15 cellular contexts compared by ENCODE assay signal in the genomic region with DNA sequence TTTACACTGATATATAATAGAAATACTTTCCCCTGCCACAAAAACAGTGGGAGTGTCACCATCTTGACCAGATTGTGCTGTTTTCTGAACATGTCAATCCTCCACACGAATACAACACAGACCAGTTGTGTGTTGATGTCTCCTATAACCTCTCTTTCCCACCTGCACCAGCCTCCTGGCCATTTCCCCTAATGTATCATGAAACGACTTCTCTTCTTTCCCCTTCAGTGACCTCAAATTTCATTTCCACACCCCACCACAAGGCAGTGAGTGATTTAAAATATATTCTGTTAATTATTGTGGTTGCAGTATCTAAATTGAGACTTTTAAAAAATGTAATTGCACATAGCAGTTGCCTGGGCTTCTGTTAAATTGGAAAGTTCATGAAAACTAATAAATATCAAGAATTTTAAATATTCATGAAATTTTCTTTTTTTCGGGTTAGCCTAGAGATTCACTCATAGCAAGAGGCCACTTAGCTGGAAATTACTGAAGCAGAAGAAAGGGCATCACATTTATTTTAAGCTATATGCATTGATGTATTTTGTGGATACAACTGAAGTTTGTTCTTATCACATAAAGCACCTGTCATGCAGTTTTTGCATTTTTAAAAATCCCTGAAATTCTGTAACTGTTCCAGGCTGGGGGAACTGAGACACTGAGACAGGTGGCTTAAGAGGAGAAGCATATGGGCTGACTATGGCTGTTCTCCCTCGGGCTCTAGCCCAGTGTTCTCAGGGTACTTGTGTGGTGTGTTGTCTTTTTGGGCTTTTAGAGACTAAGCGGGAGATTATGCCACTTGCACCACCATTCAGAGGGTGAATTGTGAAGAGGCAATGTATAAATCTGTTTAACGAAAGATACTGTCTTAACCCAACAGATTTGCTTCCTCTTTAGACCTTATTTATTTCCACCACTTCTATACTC.
"Had no signal": no experiment of that assay in that cellular context is flagged by ENCODE, and none has a peak within 500 bp of the region (broad histone marks: within the 10 kb centered on the region; RNA-seq: fewer than 3 reads in every experiment).

No MANE protein-coding gene starts in this region.

- ATAC-seq: activated T-cell treated with anti-CD3 and anti-CD28 coated beads, Interleukin-2, amount 50 U/mL, for 4 hours; right cardiac atrium had no signal

- H3K4me3 ChIP-seq: lung, skin epidermis, transverse colon, vagina had no signal

- H3K4me1 ChIP-seq: transverse colon, vagina had no signal

- H3K27ac Mint-ChIP-seq: activated CD4-positive, alpha-beta memory T cell treated with anti-CD3 and anti-CD28 coated beads, Interleukin-2, amount 10 ng/mL, durations not matched to agents 7 days and 5 days; progenitor cell of endocrine pancreas had no signal

- H3K27ac ChIP-seq: skin epidermis, transverse colon, vagina had no signal

- H3K27me3 Mint-ChIP-seq: progenitor cell of endocrine pancreas had no signal

- H3K4me1 Mint-ChIP-seq: activated CD4-positive, alpha-beta memory T cell treated with anti-CD3 and anti-CD28 coated beads, Interleukin-2, amount 10 ng/mL, durations not matched to agents 7 days and 5 days had no signal

- H3K9me3 ChIP-seq: transverse colon, vagina had no signal

- H3K36me3 ChIP-seq: transverse colon, vagina had no signal

- DNase-seq: activated CD4-positive, alpha-beta memory T cell treated with anti-CD3 and anti-CD28 coated beads, Interleukin-2, amount 10 ng/mL, durations not matched to agents 7 days and 5 days; activated CD4-positive, alpha-beta T cell treated with anti-CD3 and anti-CD28 coated beads for 1 hour; activated effector memory CD4-positive, alpha-beta T cell treated with Interleukin-2 at 50 U/mL for 16 hours; activated naive CD4-positive, alpha-beta T cell treated with anti-CD3 and anti-CD28 coated beads, Interleukin-2, amount 50 U/mL, for 16 hours; activated T-cell treated with anti-CD3 and anti-CD28 coated beads, Interleukin-2, amount 50 U/mL, for 4 hours; midbrain; right cardiac atrium; stimulated activated CD4-positive, alpha-beta T cell treated with anti-CD3 and anti-CD28 coated beads, Interleukin-15, amount 100 ng/mL, for 24 hours; stimulated activated CD4-positive, alpha-beta T cell treated with anti-CD3 and anti-CD28 coated beads, Interleukin-4, amount 100 ng/mL, for 24 hours; stimulated activated naive CD4-positive, alpha-beta T cell treated with Interleukin-2 at 50 U/mL for 16 hours; transverse colon had no signal

- H3K27me3 ChIP-seq: transverse colon, vagina had no signal

- H3K4me3 Mint-ChIP-seq: activated CD4-positive, alpha-beta memory T cell treated with anti-CD3 and anti-CD28 coated beads, Interleukin-2, amount 10 ng/mL, durations not matched to agents 7 days and 5 days; activated T-cell treated with anti-CD3 and anti-CD28 coated beads, Interleukin-2, amount 50 U/mL, for 4 hours had no signal

- H3K9me3 Mint-ChIP-seq: activated CD4-positive, alpha-beta memory T cell treated with anti-CD3 and anti-CD28 coated beads, Interleukin-2, amount 10 ng/mL, durations not matched to agents 7 days and 5 days; activated T-cell treated with anti-CD3 and anti-CD28 coated beads, Interleukin-2, amount 50 U/mL, for 4 hours had no signal
